ENCODE assay signal across 7 cellular contexts in the genomic region with DNA sequence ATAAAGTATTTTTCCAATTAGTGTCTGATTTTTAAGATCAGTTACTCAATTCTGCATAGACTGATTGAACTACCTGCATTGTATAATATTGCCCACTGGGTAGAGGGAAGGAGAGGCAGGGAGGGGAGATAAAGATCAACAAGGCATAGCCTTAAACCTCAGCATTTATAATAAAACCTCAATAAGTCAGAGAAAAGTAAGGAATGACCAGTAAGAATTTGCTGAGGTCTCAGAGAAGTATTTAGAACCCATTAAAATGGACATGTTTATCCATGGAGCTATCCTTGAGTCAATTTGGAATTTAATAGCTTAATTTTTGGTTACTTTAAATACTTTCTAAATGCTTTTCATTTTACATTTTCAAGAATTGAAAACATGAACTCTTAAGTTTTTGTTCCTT.
"Had no signal": no experiment of that assay in that cellular context is flagged by ENCODE, and none has a peak within 500 bp of the region (broad histone marks: within the 10 kb centered on the region; RNA-seq: fewer than 3 reads in every experiment).

No MANE protein-coding gene starts in this region.

- DNase-seq: GM23248, GOT3, H9, HCEC 1CT, KBM-7 had no signal

- ATAC-seq: HepG2 had no signal

- H3K4me3 ChIP-seq: GM23248 had no signal

- FAIRE-seq: H54, HepG2 had no signal
